Comparison of ENCODE assay signal across 8 cellular contexts in the genomic region with DNA sequence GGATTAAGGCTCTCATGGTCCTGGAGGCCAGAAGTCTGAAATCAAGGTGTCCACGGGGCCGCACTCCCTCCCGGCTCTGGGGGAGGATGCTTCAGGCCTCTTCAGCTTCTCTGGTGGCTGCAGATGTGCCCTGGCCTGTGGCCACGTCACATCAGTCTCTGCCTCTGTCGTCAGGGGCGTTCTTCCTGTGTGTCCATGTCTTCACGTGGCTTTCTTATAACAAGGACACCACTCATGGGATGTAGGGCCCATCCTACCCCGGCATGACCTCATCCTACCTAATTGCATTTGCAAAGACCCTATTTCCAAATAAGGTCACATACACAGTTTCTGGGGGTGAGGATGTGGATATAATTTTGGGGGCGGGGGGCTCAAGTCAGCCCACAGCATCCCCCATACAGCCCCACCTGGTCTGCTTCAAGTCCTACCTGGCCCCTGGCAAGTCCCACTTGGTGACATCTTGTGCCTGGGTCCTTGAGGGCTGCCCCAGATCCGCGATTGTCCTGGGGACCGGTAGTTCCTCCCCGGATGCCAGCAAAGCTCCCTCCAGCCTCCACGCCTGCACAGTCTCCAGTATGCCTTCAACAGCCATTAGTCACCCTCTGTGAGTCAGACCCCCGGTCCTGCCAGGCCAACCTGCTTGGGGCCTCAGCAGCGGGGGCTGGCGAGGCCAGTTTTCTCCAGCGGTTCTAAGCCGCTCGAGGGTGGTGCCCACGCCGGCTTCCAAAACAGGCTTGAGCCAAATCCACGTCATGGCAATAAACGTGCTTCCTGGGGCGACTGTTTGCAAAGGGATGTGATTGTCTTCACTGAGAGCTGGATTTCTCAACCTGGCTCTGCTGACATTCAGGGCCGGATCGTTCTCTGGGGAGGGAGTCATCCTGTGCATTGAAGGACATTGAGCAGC. TPM values are rescaled to one million over a fixed set of nuclear protein-coding genes. Genes with fewer than 3 reads are reported as not detected.
DNase-seq lines count a peak whose midpoint lies in the region; ATAC-seq and TF ChIP-seq lines count a peak whose summit lies in the region.

No MANE protein-coding gene starts in this region.

- TF ChIP-seq CTCF in GM23338 (conservative IDR thresholded peaks at IDR 0.05; ENCODE audit: low read depth in 2 of 2) (no peak), PC-9 (conservative IDR thresholded peaks at IDR 0.05) (no peak), transverse colon (IDR thresholded peaks at IDR 0.05) (no peak)

- H3K27me3 ChIP-seq in GM23338 (ENCODE audit: insufficient read depth): no peaks in the 10 kb centered on the region
- no peaks in the 10 kb centered on the region for H3K27me3 ChIP-seq in PC-9 (ENCODE audit: insufficient read depth, low read depth)
- H3K27me3 ChIP-seq in duodenal mucosa (ENCODE audit: control insufficient read depth in 1 of 2, insufficient read depth in 2 of 2, low read length in 2 of 2): no peaks in the 10 kb centered on the region
- H3K27me3 ChIP-seq in transverse colon: no peaks in the 10 kb centered on the region

- H3K4me1 Mint-ChIP-seq in GM23338: peaks cover 13% of the 10 kb centered on the region

- H3K4me2 ChIP-seq in GM23338: no peak overlapping the region
- H3K4me2 ChIP-seq in PC-9: peak overlapping the region; percentile 70

- ATAC-seq in GM23338: no peak

- POLR2A ChIA-PET in PC-9 (lab: Charles Lee; ENCODE audit: unreplicated experiment): no interaction called here

- H3K36me3 Mint-ChIP-seq in GM23338 (ENCODE audit: low read depth): peaks cover 36% of the 10 kb centered on the region

- H3K9me2 ChIP-seq in GM23338 (ENCODE audit: insufficient read depth) (no peaks in the 10 kb centered on the region), PC-9 (ENCODE audit: insufficient read depth) (no peaks in the 10 kb centered on the region)

- peaks cover 4% of the 10 kb centered on the region; the same call in 1 of the 2 replicates for H3K9me3 ChIP-seq in PC-9 (ENCODE audit: insufficient read depth, low read depth)
- H3K9me3 ChIP-seq in duodenal mucosa (ENCODE audit: control insufficient read depth in 1 of 2, low read length in 2 of 2): peaks cover 0 to 5% of the 10 kb centered on the region in 2 donors
- no peaks in the 10 kb centered on the region for H3K9me3 ChIP-seq in transverse colon

- no TSS peak for BruUV-seq in PC-9 (replicated peaks; lab: Mats Ljungman, UMichigan)

- WGBS in transverse colon (ENCODE audit: low coverage in 1 of 2), 2 donors: 58% methylated on average over 22 of the region's 27 CpGs; no CpG with 5 or more reads in 1 of the 2 donors

- in situ Hi-C loops in transverse colon (cut with MboI; ENCODE audit: low pct_ligation_motif_present in 1 of 4, low pct_unique_long_range_greater_than_20kb in 1 of 4, low sequenced_read_pairs in 3 of 4): no loop called here

- no peak overlapping the region for H2AFZ ChIP-seq in GM23338
- H2AFZ ChIP-seq in PC-9: 0 out of 2 replicates have a peak overlapping the region, but pooled peaks have one; percentile 41

- TF ChIP-seq EP300 in transverse colon (IDR thresholded peaks at IDR 0.05; ENCODE audit: low read depth): peak; percentile 14

- peak overlapping the region; percentile 39; the same call in 1 of the 2 replicates for H3K27ac ChIP-seq in GM23338 (ENCODE audit: low read depth)
- peak overlapping the region; percentile 68 for H3K27ac ChIP-seq in PC-9
- H3K27ac ChIP-seq in duodenal mucosa (ENCODE audit: low read depth, low read length): peak overlapping the region; percentile 34
- peak overlapping the region; percentile 79 to 92 (median 84) for H3K27ac ChIP-seq in transverse colon

- H4K20me1 ChIP-seq in GM23338 (replicated peaks; ENCODE audit: insufficient read depth) (no peaks in the 10 kb centered on the region; the same call in 1 of the 2 replicates), PC-9 (ENCODE audit: insufficient read depth) (peaks cover 3% of the 10 kb centered on the region; the same call in 1 of the 2 replicates)

- H3K4me3 ChIP-seq in GM23338 (no peak overlapping the region), PC-9 (no peak overlapping the region; the same call in 1 of the 2 replicates), duodenal mucosa (ENCODE audit: low read depth in 1 of 2, low read length in 2 of 2) (no peak overlapping the region), transverse colon (no peak overlapping the region)

- no peak overlapping the region; the same call in 2 of the 3 replicates for H3K4me3 Mint-ChIP-seq in GM23338

- CTCF ChIA-PET in PC-9 (lab: Charles Lee): no interaction called here

- no peaks in the 10 kb centered on the region; the same call in 1 of the 2 replicates for H3K4me1 ChIP-seq in GM23338 (ENCODE audit: insufficient read depth)
- peaks cover 24% of the 10 kb centered on the region for H3K4me1 ChIP-seq in PC-9 (replicated peaks; ENCODE audit: insufficient read depth)
- H3K4me1 ChIP-seq in duodenal mucosa (ENCODE audit: control insufficient read depth in 1 of 2, insufficient read depth in 2 of 2, low read length in 2 of 2): peaks cover 3 to 20% of the 10 kb centered on the region in 2 donors
- H3K4me1 ChIP-seq in transverse colon: peaks cover 18 to 32% (median 19%) of the 10 kb centered on the region in 4 donors

- peak overlapping the region; percentile 75 for H3K27ac Mint-ChIP-seq in GM23338

- intact Hi-C loops in PC-9 (cut with micrococcal nuclease; ENCODE audit: unreplicated experiment) (loop anchor here (1.0 kb wide), 1 partner anchor 27 kb away; no protein-coding TSS in a partner anchor), transverse colon (cut with DNase I; ENCODE audit: low total_unique reads) (loop anchor here (1.0 kb wide), 1 partner anchor 28 kb away; no protein-coding TSS in a partner anchor)

- H3K79me2 ChIP-seq in GM23338 (replicated peaks; ENCODE audit: insufficient read depth) (peaks cover 27% of the 10 kb centered on the region), PC-9 (ENCODE audit: low read depth) (peaks cover 70% of the 10 kb centered on the region)

- no peaks in the 10 kb centered on the region for H3F3A ChIP-seq in GM23338 (replicated peaks; ENCODE audit: low read depth)
- H3F3A ChIP-seq in PC-9 (ENCODE audit: insufficient read depth, low read depth): peaks cover 40% of the 10 kb centered on the region

- H3K36me3 ChIP-seq in GM23338 (ENCODE audit: insufficient read depth) (peaks cover 3% of the 10 kb centered on the region; the same call in 1 of the 2 replicates), PC-9 (ENCODE audit: low read depth) (peaks cover 10% of the 10 kb centered on the region; the same call in 1 of the 2 replicates), duodenal mucosa (ENCODE audit: control insufficient read depth in 1 of 2, insufficient read depth in 2 of 2, low read length in 2 of 2) (peaks cover 0 to 33% of the 10 kb centered on the region in 2 donors), transverse colon (peaks cover 0 to 12% (median under 1%) of the 10 kb centered on the region in 4 donors)

- peak overlapping the region in 1 of 2 donors; percentile 6 for H3K9ac ChIP-seq in duodenal mucosa (ENCODE audit: low read depth in 1 of 2, low read length in 2 of 2)

- no peak for TF ChIP-seq POLR2A in transverse colon (IDR thresholded peaks at IDR 0.05)

- peaks cover 8% of the 10 kb centered on the region for H3K9me3 Mint-ChIP-seq in GM23338

- DNase-seq in GM23338 (ENCODE audit: low spot score) (no peak), PC-9 (peak; percentile 94 to 99), mesenteric fat pad (ENCODE audit: low spot score) (peak; percentile 95), transverse colon (peak; percentile 77), DMS 273 (lab: John Stamatoyannopoulos, UW; ENCODE audit: unreplicated experiment) (no peak), cerebellar cortex (ENCODE audit: low spot score) (no peak), NCI-H774 (lab: John Stamatoyannopoulos, UW) (no peak)

- peaks cover 9% of the 10 kb centered on the region for H3K27me3 Mint-ChIP-seq in GM23338 (ENCODE audit: insufficient read depth, low read depth, poor library complexity)

TF ChIP-seq in GM23338, 12 proteins besides CTCF, POLR2A, EP300 and RAD21 (continues in another document):
- TF ChIP-seq JUNB (IDR thresholded peaks at IDR 0.05; ENCODE audit: unreplicated experiment): no peak
- no peak for TF ChIP-seq NANOG (IDR thresholded peaks at IDR 0.05; ENCODE audit: borderline replicate concordance)
- TF ChIP-seq ZNF331 (CRISPR knock-in tag; IDR thresholded peaks at IDR 0.05; ENCODE audit: low read depth): no peak
- TF ChIP-seq CREB1 (CRISPR knock-in tag; IDR thresholded peaks at IDR 0.05; ENCODE audit: low read depth): no peak
- TF ChIP-seq, protein P1, sequence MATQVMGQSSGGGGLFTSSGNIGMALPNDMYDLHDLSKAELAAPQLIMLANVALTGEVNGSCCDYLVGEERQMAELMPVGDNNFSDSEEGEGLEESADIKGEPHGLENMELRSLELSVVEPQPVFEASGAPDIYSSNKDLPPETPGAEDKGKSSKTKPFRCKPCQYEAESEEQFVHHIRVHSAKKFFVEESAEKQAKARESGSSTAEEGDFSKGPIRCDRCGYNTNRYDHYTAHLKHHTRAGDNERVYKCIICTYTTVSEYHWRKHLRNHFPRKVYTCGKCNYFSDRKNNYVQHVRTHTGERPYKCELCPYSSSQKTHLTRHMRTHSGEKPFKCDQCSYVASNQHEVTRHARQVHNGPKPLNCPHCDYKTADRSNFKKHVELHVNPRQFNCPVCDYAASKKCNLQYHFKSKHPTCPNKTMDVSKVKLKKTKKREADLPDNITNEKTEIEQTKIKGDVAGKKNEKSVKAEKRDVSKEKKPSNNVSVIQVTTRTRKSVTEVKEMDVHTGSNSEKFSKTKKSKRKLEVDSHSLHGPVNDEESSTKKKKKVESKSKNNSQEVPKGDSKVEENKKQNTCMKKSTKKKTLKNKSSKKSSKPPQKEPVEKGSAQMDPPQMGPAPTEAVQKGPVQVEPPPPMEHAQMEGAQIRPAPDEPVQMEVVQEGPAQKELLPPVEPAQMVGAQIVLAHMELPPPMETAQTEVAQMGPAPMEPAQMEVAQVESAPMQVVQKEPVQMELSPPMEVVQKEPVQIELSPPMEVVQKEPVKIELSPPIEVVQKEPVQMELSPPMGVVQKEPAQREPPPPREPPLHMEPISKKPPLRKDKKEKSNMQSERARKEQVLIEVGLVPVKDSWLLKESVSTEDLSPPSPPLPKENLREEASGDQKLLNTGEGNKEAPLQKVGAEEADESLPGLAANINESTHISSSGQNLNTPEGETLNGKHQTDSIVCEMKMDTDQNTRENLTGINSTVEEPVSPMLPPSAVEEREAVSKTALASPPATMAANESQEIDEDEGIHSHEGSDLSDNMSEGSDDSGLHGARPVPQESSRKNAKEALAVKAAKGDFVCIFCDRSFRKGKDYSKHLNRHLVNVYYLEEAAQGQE (IDR thresholded peaks at IDR 0.05; ENCODE audit: unreplicated experiment): no peak
- TF ChIP-seq ZNF114 (CRISPR knock-in tag; IDR thresholded peaks at IDR 0.05): no peak

RNA-seq across cellular contexts. Expression of a gene that starts 32.2 kb away (rescaled TPM):
- total RNA-seq in GM23338 (2014; rRNA removed; shearing (Covaris generic)): 61.3 and 65.6 TPM in 2 replicates
- 28.7 and 29.0 TPM in 2 replicates for polyA plus RNA-seq in GM23338 (2016; fragmentation: Nextera tagmentation; extraction: Ambion mirVana)
- total RNA-seq in PC-9 (2021) (81.2 and 103 TPM in 2 replicates), mesenteric fat pad (103 TPM), transverse colon (100 to 1,000 TPM; 102 to 246 (median 151) TPM)

RNA-seq across cellular contexts. Expression of a gene that starts 32.5 kb away (rescaled TPM):
- 10.6 and 11.1 TPM in 2 replicates for total RNA-seq in GM23338 (2014; rRNA removed; shearing (Covaris generic))
- 33.3 and 35.5 TPM in 2 replicates for polyA plus RNA-seq in GM23338 (2016; fragmentation: Nextera tagmentation; extraction: Ambion mirVana)
- total RNA-seq in PC-9 (2021) (26.5 and 30.8 TPM in 2 replicates), mesenteric fat pad (7.2 TPM), transverse colon (10 to 100 TPM in 2 of 4 donors, 1 to 10 TPM in 2; 4.4 to 13.8 (median 10.3) TPM)

Comparison
In these comparisons a context has a peak if more than half of its experiments do, and no peak if none do; other contexts are left out.
1. DNase-seq: peak in PC-9 (2 of 2), mesenteric fat pad (single experiment) and transverse colon (single experiment); none in GM23338 (single experiment), DMS 273 (single experiment), cerebellar cortex (single experiment) and NCI-H774 (single experiment).
2. Peak in every context shown above with its lines, with median percentiles within 50 percentile points of each other: H3K27ac ChIP-seq.